In genomic region chr17:81869221-81870154, GRCh38 we compare ENCODE assay signal across 8 cellular contexts. TPM values are rescaled to one million over a fixed set of nuclear protein-coding genes. Genes with fewer than 3 reads are reported as not detected.
A peak's percentile ranks its signal among the peaks of the same experiment; 100 is the strongest.
DNase-seq lines count a peak whose midpoint lies in the region; ATAC-seq and TF ChIP-seq lines count a peak whose summit lies in the region.

No MANE protein-coding gene starts in this region.

- peak; percentile 65 for DNase-seq in ELR (ENCODE audit: low read depth)
- DNase-seq in activated naive CD8-positive, alpha-beta T cell treated with anti-CD3 and anti-CD28 coated beads for 36 hours = peak; percentile 72
- peak; percentile 64 for DNase-seq in hepatocyte (ENCODE audit: low spot score)
- no peak for DNase-seq in SIG-M5 (lab: John Stamatoyannopoulos, UW)
- DNase-seq in effector CD8-positive, alpha-beta T cell (lab: John Stamatoyannopoulos, UW) = no peak

- H3K36me3 Mint-ChIP-seq in activated naive CD8-positive, alpha-beta T cell treated with anti-CD3 and anti-CD28 coated beads for 36 hours = peaks cover 29% of the 10 kb centered on the region

- H3K4me2 ChIP-seq in Loucy (ENCODE audit: low read depth, low read length, poor library complexity, severe bottlenecking) (peak overlapping the region; percentile 99), hepatocyte (peak overlapping the region; percentile 96), skeletal muscle satellite cell (ENCODE audit: low read length) (peak overlapping the region; percentile 99)

- H3K27ac ChIP-seq in hepatocyte = peak overlapping the region; percentile 99

- H3K4me3 Mint-ChIP-seq in activated naive CD8-positive, alpha-beta T cell treated with anti-CD3 and anti-CD28 coated beads for 36 hours = peak overlapping the region; percentile 93

- H3K79me2 ChIP-seq in Loucy (ENCODE audit: insufficient read depth, low read length) (peaks cover 77% of the 10 kb centered on the region), hepatocyte (peaks cover 53% of the 10 kb centered on the region)

- peak overlapping the region; percentile 97 for H3K9ac ChIP-seq in Loucy (ENCODE audit: low read depth, low read length, poor library complexity, severe bottlenecking)
- H3K9ac ChIP-seq in skeletal muscle satellite cell (ENCODE audit: low read depth, low read length) = peak overlapping the region; percentile 97

- H3K4me1 Mint-ChIP-seq in activated naive CD8-positive, alpha-beta T cell treated with anti-CD3 and anti-CD28 coated beads for 36 hours = peaks cover 44% of the 10 kb centered on the region

- H4K20me1 ChIP-seq in Loucy (ENCODE audit: insufficient read depth, low read length, poor library complexity, severe bottlenecking) (peaks cover 33% of the 10 kb centered on the region), hepatocyte (ENCODE audit: insufficient read depth, poor library complexity, severe bottlenecking) (peaks cover 28% of the 10 kb centered on the region)

- no peaks in the 10 kb centered on the region for H3K9me3 ChIP-seq in Loucy (ENCODE audit: insufficient read depth, low read depth, low read length)
- no peaks in the 10 kb centered on the region for H3K9me3 ChIP-seq in hepatocyte (ENCODE audit: low read depth)
- no peaks in the 10 kb centered on the region for H3K9me3 ChIP-seq in skeletal muscle satellite cell (replicated peaks; ENCODE audit: low read length)

- H3K4me3 ChIP-seq in Loucy (ENCODE audit: low read length, poor library complexity, severe bottlenecking) (peak overlapping the region; percentile 86), hepatocyte (no peak overlapping the region), skeletal muscle satellite cell (ENCODE audit: low read length) (peak overlapping the region; percentile 86)

- TF ChIP-seq CTCF in Loucy (conservative IDR thresholded peaks at IDR 0.05; ENCODE audit: low read length) (peak; percentile 81), hepatocyte (IDR thresholded peaks at IDR 0.05; ENCODE audit: poor library complexity) (peak; percentile 69)

- no peaks in the 10 kb centered on the region for H3K9me3 Mint-ChIP-seq in activated naive CD8-positive, alpha-beta T cell treated with anti-CD3 and anti-CD28 coated beads for 36 hours

- H3K4me1 ChIP-seq in Loucy (ENCODE audit: insufficient read depth, low read length, poor library complexity, severe bottlenecking) (peaks cover 17% of the 10 kb centered on the region), hepatocyte (ENCODE audit: insufficient read depth) (peaks cover 50% of the 10 kb centered on the region), skeletal muscle satellite cell (ENCODE audit: control insufficient read depth, insufficient read depth, low read length) (peaks cover 52% of the 10 kb centered on the region)

- H3K27me3 Mint-ChIP-seq in activated naive CD8-positive, alpha-beta T cell treated with anti-CD3 and anti-CD28 coated beads for 36 hours = no peaks in the 10 kb centered on the region

- no peaks in the 10 kb centered on the region for H3K9me2 ChIP-seq in Loucy (replicated peaks; ENCODE audit: low read depth, low read length)
- no peaks in the 10 kb centered on the region for H3K9me2 ChIP-seq in hepatocyte (replicated peaks; ENCODE audit: insufficient read depth)

- H3K27me3 ChIP-seq in Loucy (ENCODE audit: insufficient read depth, low read length, poor library complexity, severe bottlenecking) (peaks cover 4% of the 10 kb centered on the region), hepatocyte (no peaks in the 10 kb centered on the region), skeletal muscle satellite cell (ENCODE audit: control insufficient read depth, insufficient read depth, low read length) (no peaks in the 10 kb centered on the region)

- peak overlapping the region; percentile 95 for H3K27ac Mint-ChIP-seq in activated naive CD8-positive, alpha-beta T cell treated with anti-CD3 and anti-CD28 coated beads for 36 hours

- no peak for ATAC-seq in GM19397 (IDR thresholded peaks at IDR 0.05; ENCODE audit: unreplicated experiment)

- H3K36me3 ChIP-seq in Loucy (ENCODE audit: insufficient read depth, low read length) = peaks cover 18% of the 10 kb centered on the region
- no peaks in the 10 kb centered on the region for H3K36me3 ChIP-seq in hepatocyte (replicated peaks; ENCODE audit: insufficient read depth, low read depth)
- peaks cover 45% of the 10 kb centered on the region for H3K36me3 ChIP-seq in skeletal muscle satellite cell (ENCODE audit: insufficient read depth, low read length)

- H2AFZ ChIP-seq in Loucy (ENCODE audit: low read length) (no peak overlapping the region), hepatocyte (no peak overlapping the region)

- peaks cover 8% of the 10 kb centered on the region; the same call in 1 of the 2 replicates for H3F3A ChIP-seq in Loucy (ENCODE audit: low read depth)

- 48% methylated on average over 49 of the region's 52 CpGs for WGBS in hepatocyte (ENCODE audit: low lambda C conversion rate, missing lambda C conversion rate)

RNA-seq across cellular contexts. Expression of gene ARHGDIA, which starts 1.6 kb away (rescaled TPM):
- 100 to 1,000 TPM; 556 to 594 TPM for total RNA-seq in activated naive CD8-positive, alpha-beta T cell treated with anti-CD3 and anti-CD28 coated beads for 36 hours
- total RNA-seq in hepatocyte = 57.0 and 80.7 TPM in 2 replicates
- 295 and 311 TPM in 2 replicates for polyA plus RNA-seq in hepatocyte
- 197 and 245 TPM in 2 replicates for total RNA-seq in skeletal muscle satellite cell (2012; rRNA removed)

RNA-seq across cellular contexts. Expression of gene P4HB, which starts 9.2 kb away (rescaled TPM):
- 100 to 1,000 TPM; 395 to 405 TPM for total RNA-seq in activated naive CD8-positive, alpha-beta T cell treated with anti-CD3 and anti-CD28 coated beads for 36 hours
- 1,163 and 1,316 TPM in 2 replicates for total RNA-seq in hepatocyte
- polyA plus RNA-seq in hepatocyte = 1,233 and 1,240 TPM in 2 replicates
- total RNA-seq in skeletal muscle satellite cell (2012; rRNA removed) = 1,387 and 1,428 TPM in 2 replicates

RNA-seq across cellular contexts. Expression of gene ALYREF, which starts 21.9 kb away (rescaled TPM):
- 100 to 1,000 TPM; 306 to 311 TPM for total RNA-seq in activated naive CD8-positive, alpha-beta T cell treated with anti-CD3 and anti-CD28 coated beads for 36 hours
- total RNA-seq in hepatocyte = 50.9 and 55.3 TPM in 2 replicates
- 96.4 and 106 TPM in 2 replicates for polyA plus RNA-seq in hepatocyte
- 148 and 159 TPM in 2 replicates for total RNA-seq in skeletal muscle satellite cell (2012; rRNA removed)

RNA-seq across cellular contexts. Expression of gene ANAPC11, which starts 22.0 kb away (rescaled TPM):
- total RNA-seq in activated naive CD8-positive, alpha-beta T cell treated with anti-CD3 and anti-CD28 coated beads for 36 hours = 100 to 1,000 TPM; 119 to 126 TPM
- total RNA-seq in hepatocyte = 129 and 155 TPM in 2 replicates
- 307 and 345 TPM in 2 replicates for polyA plus RNA-seq in hepatocyte
- 159 and 181 TPM in 2 replicates for total RNA-seq in skeletal muscle satellite cell (2012; rRNA removed)

RNA-seq across cellular contexts. Expression of gene NPB, which starts 32.5 kb away (rescaled TPM):
- total RNA-seq in activated naive CD8-positive, alpha-beta T cell treated with anti-CD3 and anti-CD28 coated beads for 36 hours = under 1 TPM in 1 of 2 experiments, not detected in 1; 0.47 TPM
- total RNA-seq in hepatocyte = 0.47 and 2.6 TPM in 2 replicates
- polyA plus RNA-seq in hepatocyte = 2.2 and 3.2 TPM in 2 replicates
- total RNA-seq in skeletal muscle satellite cell (2012; rRNA removed) = under 0.01 and 0.25 TPM in 2 replicates

Comparison
In these comparisons a context has a peak if more than half of its experiments do, and no peak if none do; other contexts are left out.
1. DNase-seq: peak in ELR (single experiment), activated naive CD8-positive, alpha-beta T cell treated with anti-CD3 and anti-CD28 coated beads for 36 hours (single experiment) and hepatocyte (single experiment); none in SIG-M5 (single experiment) and effector CD8-positive, alpha-beta T cell (single experiment).
2. Peak in every context shown above with its lines, with median percentiles within 50 percentile points of each other: H3K4me2 ChIP-seq.